In the genomic region with DNA sequence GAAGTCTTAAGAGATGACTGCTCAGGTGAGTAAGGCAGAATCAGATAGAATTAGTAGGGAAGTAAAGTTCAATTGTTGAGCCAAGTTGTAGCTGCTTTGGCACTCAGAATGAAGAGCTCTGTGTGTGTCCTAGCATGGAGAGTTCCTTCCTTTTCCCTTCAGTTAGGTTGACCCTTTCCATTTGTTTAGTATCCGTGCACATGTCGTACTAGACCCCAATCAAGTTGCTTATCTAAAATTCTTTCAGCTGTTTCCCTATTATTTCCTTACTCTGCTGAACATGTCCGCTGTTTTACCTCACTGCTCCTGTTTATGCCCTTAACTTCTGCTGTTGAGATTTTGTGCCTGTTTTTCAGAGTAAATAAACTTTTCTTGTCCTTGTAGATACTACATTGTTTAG, we compare ENCODE assay signal across 24 cellular contexts. TPM values are rescaled to one million over a fixed set of nuclear protein-coding genes. Genes with fewer than 3 reads are reported as not detected.
"Had no signal": no experiment of that assay in that cellular context is flagged by ENCODE, and none has a peak within 500 bp of the region (broad histone marks: within the 10 kb centered on the region; RNA-seq: fewer than 3 reads in every experiment).

No MANE protein-coding gene starts in this region.

- H3K27ac Mint-ChIP-seq: activated CD4-positive, alpha-beta memory T cell treated with anti-CD3 and anti-CD28 coated beads, Interleukin-2, amount 10 ng/mL, durations not matched to agents 7 days and 5 days; activated CD4-positive, alpha-beta T cell treated with anti-CD3 and anti-CD28 coated beads, Interleukin-2, amount 10 ng/mL, durations not matched to agents 7 days and 5 days; activated CD8-positive, alpha-beta memory T cell treated with anti-CD3 and anti-CD28 coated beads, Interleukin-2, amount 10 ng/mL, durations not matched to agents 7 days and 5 days; activated naive CD4-positive, alpha-beta T cell treated with anti-CD3 and anti-CD28 coated beads, Interleukin-2, amount 10 ng/mL, durations not matched to agents 7 days and 5 days; nephron; stimulated activated memory B cell treated with anti-CD40 and anti-IgM and Interleukin-4, amounts not matched to agents 10 μg/mL and 1 μg/mL and 100 μg/mL, for 72 hours; type B pancreatic cell; WTC11 had no signal

- DNase-seq: activated CD4-positive, alpha-beta memory T cell treated with anti-CD3 and anti-CD28 coated beads, Interleukin-2, amount 10 ng/mL, durations not matched to agents 7 days and 5 days; activated CD4-positive, alpha-beta T cell treated with anti-CD3 and anti-CD28 coated beads for 1 hour; activated CD4-positive, alpha-beta T cell treated with anti-CD3 and anti-CD28 coated beads, Interleukin-2, amount 10 ng/mL, durations not matched to agents 7 days and 5 days; activated CD8-positive, alpha-beta memory T cell treated with anti-CD3 and anti-CD28 coated beads, Interleukin-2, amount 10 ng/mL, durations not matched to agents 7 days and 5 days; activated gamma-delta T cell; activated naive CD4-positive, alpha-beta T cell treated with anti-CD3 and anti-CD28 coated beads, Interleukin-2, amount 10 ng/mL, durations not matched to agents 7 days and 5 days; cerebellar nuclear complex; colonic mucosa; effector memory CD4-positive, alpha-beta T cell; islet precursor cell; left ventricle myocardium inferior; mammary epithelial cell; midbrain; sigmoid colon; small intestine; stimulated activated CD4-positive, alpha-beta T cell treated with anti-CD3 and anti-CD28 coated beads, Interleukin-4, amount 100 ng/mL, for 24 hours; stimulated activated naive CD8-positive, alpha-beta T cell treated with anti-CD3 and anti-CD28 coated beads, Interleukin-15, amount 100 ng/mL, for 72 hours; substantia nigra; T-helper 2 cell had no signal

- H3K4me1 Mint-ChIP-seq: activated CD4-positive, alpha-beta memory T cell treated with anti-CD3 and anti-CD28 coated beads, Interleukin-2, amount 10 ng/mL, durations not matched to agents 7 days and 5 days; activated CD8-positive, alpha-beta memory T cell treated with anti-CD3 and anti-CD28 coated beads, Interleukin-2, amount 10 ng/mL, durations not matched to agents 7 days and 5 days; activated naive CD4-positive, alpha-beta T cell treated with anti-CD3 and anti-CD28 coated beads, Interleukin-2, amount 10 ng/mL, durations not matched to agents 7 days and 5 days; nephron; stimulated activated memory B cell treated with anti-CD40 and anti-IgM and Interleukin-4, amounts not matched to agents 10 μg/mL and 1 μg/mL and 100 μg/mL, for 72 hours; stimulated activated naive CD8-positive, alpha-beta T cell treated with anti-CD3 and anti-CD28 coated beads, Interleukin-15, amount 100 ng/mL, for 72 hours had no signal

- ATAC-seq: activated CD8-positive, alpha-beta memory T cell treated with anti-CD3 and anti-CD28 coated beads, Interleukin-2, amount 10 ng/mL, durations not matched to agents 7 days and 5 days; gastroesophageal sphincter; stimulated activated memory B cell treated with anti-CD40 and anti-IgM and Interleukin-4, amounts not matched to agents 10 μg/mL and 1 μg/mL and 100 μg/mL, for 72 hours; stimulated activated naive CD8-positive, alpha-beta T cell treated with anti-CD3 and anti-CD28 coated beads, Interleukin-15, amount 100 ng/mL, for 72 hours; WTC11 had no signal

- H3K4me3 Mint-ChIP-seq: activated CD4-positive, alpha-beta memory T cell treated with anti-CD3 and anti-CD28 coated beads, Interleukin-2, amount 10 ng/mL, durations not matched to agents 7 days and 5 days; activated CD4-positive, alpha-beta T cell treated with anti-CD3 and anti-CD28 coated beads, Interleukin-2, amount 10 ng/mL, durations not matched to agents 7 days and 5 days; activated CD8-positive, alpha-beta memory T cell treated with anti-CD3 and anti-CD28 coated beads, Interleukin-2, amount 10 ng/mL, durations not matched to agents 7 days and 5 days; activated naive CD4-positive, alpha-beta T cell treated with anti-CD3 and anti-CD28 coated beads, Interleukin-2, amount 10 ng/mL, durations not matched to agents 7 days and 5 days; nephron; stimulated activated memory B cell treated with anti-CD40 and anti-IgM and Interleukin-4, amounts not matched to agents 10 μg/mL and 1 μg/mL and 100 μg/mL, for 72 hours; stimulated activated naive CD8-positive, alpha-beta T cell treated with anti-CD3 and anti-CD28 coated beads, Interleukin-15, amount 100 ng/mL, for 72 hours; type B pancreatic cell; WTC11 had no signal

- H3K9me3 Mint-ChIP-seq: activated CD4-positive, alpha-beta memory T cell treated with anti-CD3 and anti-CD28 coated beads, Interleukin-2, amount 10 ng/mL, durations not matched to agents 7 days and 5 days; activated CD4-positive, alpha-beta T cell treated with anti-CD3 and anti-CD28 coated beads, Interleukin-2, amount 10 ng/mL, durations not matched to agents 7 days and 5 days; activated naive CD4-positive, alpha-beta T cell treated with anti-CD3 and anti-CD28 coated beads, Interleukin-2, amount 10 ng/mL, durations not matched to agents 7 days and 5 days; nephron; stimulated activated memory B cell treated with anti-CD40 and anti-IgM and Interleukin-4, amounts not matched to agents 10 μg/mL and 1 μg/mL and 100 μg/mL, for 72 hours; stimulated activated naive CD8-positive, alpha-beta T cell treated with anti-CD3 and anti-CD28 coated beads, Interleukin-15, amount 100 ng/mL, for 72 hours; type B pancreatic cell; WTC11 had no signal

- H3K27me3 Mint-ChIP-seq: activated CD4-positive, alpha-beta memory T cell treated with anti-CD3 and anti-CD28 coated beads, Interleukin-2, amount 10 ng/mL, durations not matched to agents 7 days and 5 days; activated CD4-positive, alpha-beta T cell treated with anti-CD3 and anti-CD28 coated beads, Interleukin-2, amount 10 ng/mL, durations not matched to agents 7 days and 5 days; activated CD8-positive, alpha-beta memory T cell treated with anti-CD3 and anti-CD28 coated beads, Interleukin-2, amount 10 ng/mL, durations not matched to agents 7 days and 5 days; activated naive CD4-positive, alpha-beta T cell treated with anti-CD3 and anti-CD28 coated beads, Interleukin-2, amount 10 ng/mL, durations not matched to agents 7 days and 5 days; stimulated activated memory B cell treated with anti-CD40 and anti-IgM and Interleukin-4, amounts not matched to agents 10 μg/mL and 1 μg/mL and 100 μg/mL, for 72 hours; stimulated activated naive CD8-positive, alpha-beta T cell treated with anti-CD3 and anti-CD28 coated beads, Interleukin-15, amount 100 ng/mL, for 72 hours; type B pancreatic cell had no signal

RNA-seq across cellular contexts. Expression of gene TMEM225B, which starts 26.3 kb away (rescaled TPM):
- total RNA-seq: left ventricle myocardium inferior, mammary epithelial cell had no signal
